ENCODE assay signal across 9 cellular contexts in genomic region chr1:117656202-117656641, GRCh38. TPM values are rescaled to one million over a fixed set of nuclear protein-coding genes. Genes with fewer than 3 reads are reported as not detected.
DNase-seq lines count a peak whose midpoint lies in the region; ATAC-seq and TF ChIP-seq lines count a peak whose summit lies in the region.
"Had no signal": no experiment of that assay in that cellular context is flagged by ENCODE, and none has a peak within 500 bp of the region (broad histone marks: within the 10 kb centered on the region; RNA-seq: fewer than 3 reads in every experiment).

No MANE protein-coding gene starts in this region.

- no peaks in the 10 kb centered on the region for H3K79me2 ChIP-seq in osteoblast (ENCODE audit: insufficient read depth, low read length)

- H4K20me1 ChIP-seq in osteoblast (ENCODE audit: insufficient read depth, low read length): no peaks in the 10 kb centered on the region

- POLR2A ChIA-PET in activated CD4-positive, alpha-beta T cell treated with anti-CD3 and anti-CD28 coated beads for 36 hours (lab: Charles Lee): interaction anchor here (0.5 to 2.9 kb wide), 11 partner anchors 9 to 892 kb away, joined by 3 to 21 read pairs (median 5); partner anchors contain the start of gene TENT5C

- no peaks in the 10 kb centered on the region for H3K9me3 ChIP-seq in osteoblast (ENCODE audit: low read depth, low read length)

- H3K27me3 Mint-ChIP-seq in activated CD4-positive, alpha-beta T cell treated with anti-CD3 and anti-CD28 coated beads for 36 hours: peaks cover 17% of the 10 kb centered on the region
- H3K27me3 Mint-ChIP-seq in stimulated activated memory B cell treated with anti-CD40 and anti-IgM and Interleukin-4, amounts not matched to agents 10 μg/mL and 1 μg/mL and 100 μg/mL, for 72 hours: no peaks in the 10 kb centered on the region
- peaks cover 12% of the 10 kb centered on the region for H3K27me3 Mint-ChIP-seq in mesothelial cell of epicardium (ENCODE audit: low read depth)

- H3K27ac Mint-ChIP-seq in activated CD4-positive, alpha-beta T cell treated with anti-CD3 and anti-CD28 coated beads for 36 hours: peak overlapping the region; percentile 79
- peak overlapping the region; percentile 94 for H3K27ac Mint-ChIP-seq in stimulated activated memory B cell treated with anti-CD40 and anti-IgM and Interleukin-4, amounts not matched to agents 10 μg/mL and 1 μg/mL and 100 μg/mL, for 72 hours
- H3K27ac Mint-ChIP-seq in mesothelial cell of epicardium: no peak overlapping the region

- H3K27me3 ChIP-seq in osteoblast (ENCODE audit: insufficient read depth, low read length): peaks cover 29% of the 10 kb centered on the region
- H3K27me3 ChIP-seq: cardiac muscle cell had no signal

- intact Hi-C loops in activated CD4-positive, alpha-beta T cell treated with anti-CD3 and anti-CD28 coated beads for 36 hours (cut with DNase I, micrococcal nuclease): loop anchor here (1.0 kb wide), 2 partner anchors 8 to 51 kb away; no protein-coding TSS in a partner anchor

- peak overlapping the region; percentile 43 for H3K4me3 Mint-ChIP-seq in activated CD4-positive, alpha-beta T cell treated with anti-CD3 and anti-CD28 coated beads for 36 hours
- H3K4me3 Mint-ChIP-seq in stimulated activated memory B cell treated with anti-CD40 and anti-IgM and Interleukin-4, amounts not matched to agents 10 μg/mL and 1 μg/mL and 100 μg/mL, for 72 hours: peak overlapping the region; percentile 27
- no peak overlapping the region for H3K4me3 Mint-ChIP-seq in mesothelial cell of epicardium

- H3K36me3 ChIP-seq in osteoblast (ENCODE audit: insufficient read depth, low read length): no peaks in the 10 kb centered on the region
- H3K36me3 ChIP-seq: cardiac muscle cell had no signal

- peaks cover 9% of the 10 kb centered on the region for H3K4me1 ChIP-seq in osteoblast (ENCODE audit: insufficient read depth, low read length)

- H2AFZ ChIP-seq in osteoblast (ENCODE audit: low read length): no peak overlapping the region

- no peaks in the 10 kb centered on the region for H3K36me3 Mint-ChIP-seq in activated CD4-positive, alpha-beta T cell treated with anti-CD3 and anti-CD28 coated beads for 36 hours (ENCODE audit: low read depth)
- no peaks in the 10 kb centered on the region for H3K36me3 Mint-ChIP-seq in stimulated activated memory B cell treated with anti-CD40 and anti-IgM and Interleukin-4, amounts not matched to agents 10 μg/mL and 1 μg/mL and 100 μg/mL, for 72 hours
- H3K36me3 Mint-ChIP-seq in mesothelial cell of epicardium: no peaks in the 10 kb centered on the region

- H3K27ac ChIP-seq in osteoblast (ENCODE audit: low read depth, low read length): no peak overlapping the region
- H3K27ac ChIP-seq: cardiac muscle cell had no signal

- no peaks in the 10 kb centered on the region for H3K9me3 Mint-ChIP-seq in activated CD4-positive, alpha-beta T cell treated with anti-CD3 and anti-CD28 coated beads for 36 hours (ENCODE audit: low read depth)
- H3K9me3 Mint-ChIP-seq in stimulated activated memory B cell treated with anti-CD40 and anti-IgM and Interleukin-4, amounts not matched to agents 10 μg/mL and 1 μg/mL and 100 μg/mL, for 72 hours: no peaks in the 10 kb centered on the region
- H3K9me3 Mint-ChIP-seq in mesothelial cell of epicardium: no peaks in the 10 kb centered on the region

- DNase-seq in activated CD4-positive, alpha-beta T cell treated with anti-CD3 and anti-CD28 coated beads for 36 hours: peak; percentile 91
- peak; percentile 36 for DNase-seq in germinal center (ENCODE audit: low spot score)
- no peak for DNase-seq in DMS53 treated with DMSO at 0.1 percent for 48 hours (lab: John Stamatoyannopoulos, UW; ENCODE audit: unreplicated experiment)
- no peak for DNase-seq in mesothelial cell of epicardium (ENCODE audit: low spot score in 2 of 2, unreplicated experiment in 2 of 2)
- DNase-seq in osteoblast (ENCODE audit: insufficient read length, low spot score, missing footprints): no peak

- CTCF ChIA-PET in activated CD4-positive, alpha-beta T cell treated with anti-CD3 and anti-CD28 coated beads for 36 hours (lab: Charles Lee): interaction anchor here (0.6 to 3.9 kb wide), 8 partner anchors 9 to 121 kb away, joined by 3 to 21 read pairs (median 6); no protein-coding TSS in a partner anchor

- H3K4me3 ChIP-seq in osteoblast (ENCODE audit: insufficient read depth, low read length): no peak overlapping the region
- H3K4me3 ChIP-seq: cardiac muscle cell had no signal

- TF ChIP-seq CTCF in mesothelial cell of epicardium (IDR thresholded peaks at IDR 0.05; ENCODE audit: unreplicated experiment) (no peak), osteoblast (IDR thresholded peaks at IDR 0.05; ENCODE audit: extremely low read depth, low read depth, low read length) (no peak)

- H3K4me2 ChIP-seq in osteoblast (ENCODE audit: insufficient read depth, low read length): no peak overlapping the region

- ATAC-seq in GM18498 (IDR thresholded peaks at IDR 0.05; ENCODE audit: unreplicated experiment) (peak; percentile 53), HG02943 (IDR thresholded peaks at IDR 0.05; ENCODE audit: low read depth, unreplicated experiment) (peak; percentile 39)
- peak; percentile 68 for ATAC-seq in activated CD4-positive, alpha-beta T cell treated with anti-CD3 and anti-CD28 coated beads for 36 hours
- ATAC-seq in stimulated activated memory B cell treated with anti-CD40 and anti-IgM and Interleukin-4, amounts not matched to agents 10 μg/mL and 1 μg/mL and 100 μg/mL, for 72 hours: peak; percentile 73

- peaks cover 92% of the 10 kb centered on the region for H3K4me1 Mint-ChIP-seq in activated CD4-positive, alpha-beta T cell treated with anti-CD3 and anti-CD28 coated beads for 36 hours
- H3K4me1 Mint-ChIP-seq in stimulated activated memory B cell treated with anti-CD40 and anti-IgM and Interleukin-4, amounts not matched to agents 10 μg/mL and 1 μg/mL and 100 μg/mL, for 72 hours: peaks cover 93% of the 10 kb centered on the region
- peaks cover 8% of the 10 kb centered on the region for H3K4me1 Mint-ChIP-seq in mesothelial cell of epicardium

RNA-seq across cellular contexts. Expression of gene TENT5C, which starts 50.4 kb away (rescaled TPM):
- total RNA-seq in activated CD4-positive, alpha-beta T cell treated with anti-CD3 and anti-CD28 coated beads for 36 hours: 1 to 10 TPM; 6.0 to 6.4 TPM
- 0.23 to 0.31 TPM (median 0.27 TPM) in 3 replicates for total RNA-seq in mesothelial cell of epicardium
- total RNA-seq in osteoblast: 0.36 and 0.59 TPM in 2 replicates

Comparison
In these comparisons a context has a peak if more than half of its experiments do, and no peak if none do; other contexts are left out.
1. DNase-seq: peak in activated CD4-positive, alpha-beta T cell treated with anti-CD3 and anti-CD28 coated beads for 36 hours (single experiment) and germinal center (single experiment); none in DMS53 treated with DMSO at 0.1 percent for 48 hours (single experiment), mesothelial cell of epicardium (0 of 2) and osteoblast (single experiment).
2. Peak in every context shown above with its lines, with median percentiles within 50 percentile points of each other: ATAC-seq.